Comparison of ENCODE assay signal across 8 cellular contexts in the genomic region with DNA sequence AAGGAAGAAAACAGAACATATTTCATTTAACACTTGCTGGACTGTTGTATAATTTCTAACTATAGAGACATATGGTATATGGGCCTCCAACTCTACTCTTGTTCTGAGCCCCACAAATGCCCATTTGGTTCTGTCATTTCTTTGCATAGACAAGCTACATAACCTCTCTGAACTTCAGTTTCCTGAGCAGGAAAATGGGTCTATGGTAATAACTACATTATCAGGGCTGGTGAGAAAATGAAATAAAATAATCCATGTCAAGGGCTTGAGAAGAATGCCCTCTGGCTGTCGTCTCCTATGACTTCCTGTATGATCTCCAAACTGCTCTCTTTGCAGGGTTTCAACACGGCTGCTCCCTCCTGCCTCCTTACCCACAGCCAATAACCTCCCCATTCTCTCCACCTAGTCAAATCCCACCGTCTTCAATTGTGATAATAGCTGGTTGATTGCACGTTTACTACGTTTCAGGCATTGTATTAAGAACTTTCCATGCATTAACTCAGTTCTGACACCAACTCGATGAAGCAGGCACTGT. TPM values are rescaled to one million over a fixed set of nuclear protein-coding genes. Genes with fewer than 3 reads are reported as not detected.
DNase-seq lines count a peak whose midpoint lies in the region; ATAC-seq and TF ChIP-seq lines count a peak whose summit lies in the region.

No MANE protein-coding gene starts in this region.

- peak overlapping the region; percentile 28 for H3K27ac Mint-ChIP-seq in activated naive CD4-positive, alpha-beta T cell treated with anti-CD3 and anti-CD28 coated beads, Interleukin-2, amount 10 ng/mL, durations not matched to agents 7 days and 5 days
- no peak overlapping the region for H3K27ac Mint-ChIP-seq in activated T-cell treated with anti-CD3 and anti-CD28 coated beads, Interleukin-2, amount 50 U/mL, for 72 hours

- peaks cover 17% of the 10 kb centered on the region for H3K27me3 Mint-ChIP-seq in activated naive CD4-positive, alpha-beta T cell treated with anti-CD3 and anti-CD28 coated beads, Interleukin-2, amount 10 ng/mL, durations not matched to agents 7 days and 5 days
- H3K27me3 Mint-ChIP-seq in activated T-cell treated with anti-CD3 and anti-CD28 coated beads, Interleukin-2, amount 50 U/mL, for 72 hours (ENCODE audit: low read depth) = no peaks in the 10 kb centered on the region

- TF ChIP-seq CTCF in right lobe of liver (IDR thresholded peaks at IDR 0.05) (peak in 1 of 4 donors; percentile 7), upper lobe of left lung (IDR thresholded peaks at IDR 0.05) (peak in 1 of 6 experiments; percentile 18)

- ATAC-seq in right lobe of liver (peak in 3 of 4 donors; percentile 21 to 46 (median 22)), upper lobe of left lung (ENCODE audit: low FRiP score in 2 of 2) (peak in 1 of 2 donors; percentile 36)
- no peak for ATAC-seq in activated T-cell treated with anti-CD3 and anti-CD28 coated beads, Interleukin-2, amount 50 U/mL, for 72 hours (replicated peaks in 1 of 2)

- H3K36me3 Mint-ChIP-seq in activated naive CD4-positive, alpha-beta T cell treated with anti-CD3 and anti-CD28 coated beads, Interleukin-2, amount 10 ng/mL, durations not matched to agents 7 days and 5 days = no peaks in the 10 kb centered on the region
- peaks cover 0 to 2% of the 10 kb centered on the region in 2 donors for H3K36me3 Mint-ChIP-seq in activated T-cell treated with anti-CD3 and anti-CD28 coated beads, Interleukin-2, amount 50 U/mL, for 72 hours (ENCODE audit: insufficient read depth in 2 of 2)

- H3K27ac ChIP-seq in angular gyrus (ENCODE audit: low read depth, low read length) = peak overlapping the region; percentile 99
- peak overlapping the region; percentile 54 to 59 (median 58) for H3K27ac ChIP-seq in right lobe of liver
- peak overlapping the region; percentile 65 to 88 (median 85) for H3K27ac ChIP-seq in upper lobe of left lung

- H3K4me1 ChIP-seq in right lobe of liver (no peaks in the 10 kb centered on the region), upper lobe of left lung (peaks cover 15 to 20% (median 17%) of the 10 kb centered on the region in 4 donors)

- 15% methylated on average over 6 of the region's 6 CpGs for WGBS in right lobe of liver (ENCODE audit: insufficient coverage, low coverage, low lambda C conversion rate, missing lambda C conversion rate)
- WGBS in upper lobe of left lung, 2 donors = 3 to 9% methylated on average over 6 of the region's 6 CpGs

- TF ChIP-seq EP300 in upper lobe of left lung (IDR thresholded peaks at IDR 0.05) = no peak

- no peak for DNase-seq in activated naive CD4-positive, alpha-beta T cell treated with anti-CD3 and anti-CD28 coated beads, Interleukin-2, amount 10 ng/mL, durations not matched to agents 7 days and 5 days
- no peak for DNase-seq in activated naive CD4-positive, alpha-beta T cell treated with Interleukin-2 at 50 U/mL for 16 hours
- DNase-seq in right lobe of liver (no peak), upper lobe of left lung (no peak), HuH-7 (ENCODE audit: low spot score) (no peak)
- DNase-seq in activated T-cell treated with anti-CD3 and anti-CD28 coated beads, Interleukin-2, amount 50 U/mL, for 72 hours = no peak
- DNase-seq in activated effector memory CD4-positive, alpha-beta T cell treated with Interleukin-2 at 50 U/mL for 16 hours = no peak

- H3K36me3 ChIP-seq in right lobe of liver (no peaks in the 10 kb centered on the region), upper lobe of left lung (no peaks in the 10 kb centered on the region)

- CTCF ChIA-PET in activated naive CD4-positive, alpha-beta T cell treated with anti-CD3 and anti-CD28 coated beads, Interleukin-2, amount 10 ng/mL, durations not matched to agents 7 days and 5 days (lab: Charles Lee) = interaction anchor here (0.6 to 3.3 kb wide), 4 partner anchors 8 to 21 kb away, joined by 3 to 13 read pairs (median 3); partner anchors contain the start of gene ZCCHC3

- H3K9me3 ChIP-seq in right lobe of liver = no peaks in the 10 kb centered on the region
- no peaks in the 10 kb centered on the region for H3K9me3 ChIP-seq in upper lobe of left lung

- intact Hi-C loops in right lobe of liver (cut with DNase I) = no loop called here

- TF ChIP-seq POLR2A in right lobe of liver (IDR thresholded peaks at IDR 0.05) (no peak), upper lobe of left lung (IDR thresholded peaks at IDR 0.05) (no peak)

- no peaks in the 10 kb centered on the region for H3K9me3 Mint-ChIP-seq in activated naive CD4-positive, alpha-beta T cell treated with anti-CD3 and anti-CD28 coated beads, Interleukin-2, amount 10 ng/mL, durations not matched to agents 7 days and 5 days
- H3K9me3 Mint-ChIP-seq in activated T-cell treated with anti-CD3 and anti-CD28 coated beads, Interleukin-2, amount 50 U/mL, for 72 hours = peaks cover 1 to 2% of the 10 kb centered on the region in 2 donors

- H3K4me3 ChIP-seq in right lobe of liver (no peak overlapping the region), upper lobe of left lung (peak overlapping the region in 3 of 4 donors; percentile 50 to 59 (median 57))

- H3K4me1 Mint-ChIP-seq in activated naive CD4-positive, alpha-beta T cell treated with anti-CD3 and anti-CD28 coated beads, Interleukin-2, amount 10 ng/mL, durations not matched to agents 7 days and 5 days = peaks cover 19% of the 10 kb centered on the region
- peaks cover 21% of the 10 kb centered on the region for H3K4me1 Mint-ChIP-seq in activated T-cell treated with anti-CD3 and anti-CD28 coated beads, Interleukin-2, amount 50 U/mL, for 72 hours (ENCODE audit: low read depth)

- H3K27me3 ChIP-seq in right lobe of liver (no peaks in the 10 kb centered on the region), upper lobe of left lung (no peaks in the 10 kb centered on the region)

- H3K4me3 Mint-ChIP-seq in activated naive CD4-positive, alpha-beta T cell treated with anti-CD3 and anti-CD28 coated beads, Interleukin-2, amount 10 ng/mL, durations not matched to agents 7 days and 5 days = no peak overlapping the region
- H3K4me3 Mint-ChIP-seq in activated T-cell treated with anti-CD3 and anti-CD28 coated beads, Interleukin-2, amount 50 U/mL, for 72 hours = peak overlapping the region in 1 of 2 donors; percentile 89

RNA-seq across cellular contexts. Expression of gene ZCCHC3, which starts 12.0 kb away (rescaled TPM):
- total RNA-seq in right lobe of liver (1 to 10 TPM; 4.2 to 7.5 (median 5.9) TPM), upper lobe of left lung (10 to 100 TPM; 14.2 to 18.5 (median 17.3) TPM)
- 10 to 100 TPM; 21.3 to 21.6 TPM for total RNA-seq in activated T-cell treated with anti-CD3 and anti-CD28 coated beads, Interleukin-2, amount 50 U/mL, for 72 hours

RNA-seq across cellular contexts. Expression of gene SOX12, which starts 16.0 kb away (rescaled TPM):
- total RNA-seq in right lobe of liver (1 to 10 TPM; 3.6 to 6.4 (median 4.6) TPM), upper lobe of left lung (10 to 100 TPM in 2 of 6 donors, 1 to 10 TPM in 4; 3.8 to 13.5 (median 7.6) TPM)
- total RNA-seq in activated T-cell treated with anti-CD3 and anti-CD28 coated beads, Interleukin-2, amount 50 U/mL, for 72 hours = 10 to 100 TPM in 1 of 2 donors, 1 to 10 TPM in 1; 7.8 to 11.7 TPM

RNA-seq across cellular contexts. Expression of gene C20orf96, which starts 18.8 kb away (rescaled TPM):
- total RNA-seq in right lobe of liver = 1 to 10 TPM in 4 of 6 experiments, under 1 TPM in 2; 0.62 to 2.5 (median 1.8) TPM
- 10 to 100 TPM in 3 of 6 donors, 1 to 10 TPM in 3; 3.0 to 31.4 (median 10.3) TPM for total RNA-seq in upper lobe of left lung
- 1 to 10 TPM; 6.4 to 9.4 TPM for total RNA-seq in activated T-cell treated with anti-CD3 and anti-CD28 coated beads, Interleukin-2, amount 50 U/mL, for 72 hours

RNA-seq across cellular contexts. Expression of gene NRSN2, which starts 37.5 kb away (rescaled TPM):
- 1 to 10 TPM; 1.3 to 4.1 (median 1.9) TPM for total RNA-seq in right lobe of liver
- 10 to 100 TPM; 13.6 to 30.8 (median 25.6) TPM for total RNA-seq in upper lobe of left lung
- total RNA-seq in activated T-cell treated with anti-CD3 and anti-CD28 coated beads, Interleukin-2, amount 50 U/mL, for 72 hours = 10 to 100 TPM; 12.9 to 14.7 TPM

RNA-seq across cellular contexts. Expression of gene DEFB132, which starts 51.8 kb away (rescaled TPM):
- total RNA-seq in right lobe of liver (under 1 TPM in 3 of 6 experiments, not detected in 3; 0.30 to 0.35 (median 0.31) TPM), upper lobe of left lung (not detected)
- total RNA-seq in activated T-cell treated with anti-CD3 and anti-CD28 coated beads, Interleukin-2, amount 50 U/mL, for 72 hours = not detected

Comparison
In these comparisons a context has a peak if more than half of its experiments do, and no peak if none do; other contexts are left out.
1. ATAC-seq: peak in right lobe of liver (3 of 4); none in activated T-cell treated with anti-CD3 and anti-CD28 coated beads, Interleukin-2, amount 50 U/mL, for 72 hours (0 of 2).
2. H3K4me3 ChIP-seq: peak in upper lobe of left lung (3 of 4); none in right lobe of liver (0 of 3).
3. Peak in every context shown above with its lines, with median percentiles within 50 percentile points of each other: H3K27ac ChIP-seq.